In genomic region chr1:37305108-37305507, GRCh38 we compare ENCODE assay signal across 24 cellular contexts.
DNase-seq lines count a peak whose midpoint lies in the region; ATAC-seq, FAIRE-seq and TF ChIP-seq lines count a peak whose summit lies in the region.
"Had no signal": no experiment of that assay in that cellular context is flagged by ENCODE, and none has a peak within 500 bp of the region (broad histone marks: within the 10 kb centered on the region; RNA-seq: fewer than 3 reads in every experiment).

No MANE protein-coding gene starts in this region.

- in situ Hi-C loops in HepG2 (cut with HindIII; ENCODE audit: extremely low pct_ligation_motif_present, low pct_unique_long_range_greater_than_20kb): no loop called here

- DNase-seq in HepG2 (ENCODE audit: low spot score): no peak
- DNase-seq in right lobe of liver: no peak
- peak; percentile 37 for DNase-seq in small intestine
- DNase-seq: 8988T; ACHN; AML-193; BE2C; CD4-positive, alpha-beta T cell; CD8-positive, alpha-beta memory T cell; DMS 273 treated with DMSO at 0.1 percent for 48 hours; EL; GDM1; HFFc6 had no signal

- POLR2A ChIA-PET in HepG2 (lab: Yijun Ruan, JAX): no interaction called here

- no peaks in the 10 kb centered on the region for H4K20me1 ChIP-seq in HepG2 (ENCODE audit: insufficient read depth, low read length)

- no peak overlapping the region for H3K9ac ChIP-seq in liver (ENCODE audit: low read depth in 1 of 2, low read length in 2 of 2)
- H3K9ac ChIP-seq in HepG2 (ENCODE audit: insufficient read depth, low read depth, low read length): no peak overlapping the region
- H3K9ac ChIP-seq: BLaER1 treated with 17β-estradiol and CSF1 and Interleukin-3, amounts not matched to agents 10 nM and 100 nM had no signal

- TF ChIP-seq CTCF in liver (IDR thresholded peaks at IDR 0.05; ENCODE audit: low read depth, low read length, missing input control) (no peak), HepG2 (CRISPR knock-in tag; IDR thresholded peaks at IDR 0.05) (no peak), right lobe of liver (IDR thresholded peaks at IDR 0.05) (no peak)

- no peaks in the 10 kb centered on the region for H3K9me3 ChIP-seq in liver (ENCODE audit: control insufficient read depth in 4 of 4, low read length in 3 of 4)
- H3K9me3 ChIP-seq in HepG2 (ENCODE audit: low read length): no peaks in the 10 kb centered on the region
- H3K9me3 ChIP-seq in right lobe of liver: no peaks in the 10 kb centered on the region
- no peaks in the 10 kb centered on the region for H3K9me3 ChIP-seq in small intestine (ENCODE audit: control insufficient read depth, low read depth)
- H3K9me3 ChIP-seq: A549; BE2C; BLaER1 treated with 17β-estradiol and CSF1 and Interleukin-3, amounts not matched to agents 10 nM and 100 nM; HAP-1 had no signal

- no peaks in the 10 kb centered on the region for H3K36me3 ChIP-seq in liver (ENCODE audit: control insufficient read depth in 4 of 4, insufficient read depth in 3 of 4, low read depth in 1 of 4, low read length in 3 of 4)
- H3K36me3 ChIP-seq in HepG2 (replicated peaks in 1 of 2; ENCODE audit: control insufficient read depth in 1 of 2, insufficient read depth in 2 of 2, low read length in 2 of 2): no peaks in the 10 kb centered on the region
- H3K36me3 ChIP-seq in right lobe of liver: no peaks in the 10 kb centered on the region
- H3K36me3 ChIP-seq in small intestine (ENCODE audit: control insufficient read depth in 2 of 2, insufficient read depth in 2 of 2, low read length in 2 of 2): no peaks in the 10 kb centered on the region
- H3K36me3 ChIP-seq: BE2C; BLaER1 treated with 17β-estradiol and CSF1 and Interleukin-3, amounts not matched to agents 10 nM and 100 nM; HAP-1 had no signal

- no peak overlapping the region for H2AFZ ChIP-seq in HepG2 (ENCODE audit: low read length)

- no peak for FAIRE-seq in HepG2 (lab: Jason Lieb, UNC)
- no peak for FAIRE-seq in small intestine (lab: Jason Lieb, UNC)
- FAIRE-seq: A549, D721Med, GM12878, GM19239, H54 had no signal

- TF ChIP-seq RAD21 in liver (IDR thresholded peaks at IDR 0.05) (no peak), HepG2 (CRISPR knock-in tag; IDR thresholded peaks at IDR 0.05) (no peak)

- H3K79me2 ChIP-seq in HepG2 (ENCODE audit: insufficient read depth, low read length): no peaks in the 10 kb centered on the region

- no peak overlapping the region for H3K4me3 ChIP-seq in liver (ENCODE audit: low read depth in 1 of 3, low read length in 3 of 3)
- H3K4me3 ChIP-seq in HepG2 (replicated peaks in 1 of 3; ENCODE audit: insufficient read depth in 1 of 3, low read depth in 2 of 3, low read length in 3 of 3): no peak overlapping the region
- no peak overlapping the region for H3K4me3 ChIP-seq in right lobe of liver
- H3K4me3 ChIP-seq in small intestine (ENCODE audit: low read depth in 1 of 2, low read length in 2 of 2): no peak overlapping the region
- H3K4me3 ChIP-seq: A549; BLaER1 treated with 17β-estradiol and CSF1 and Interleukin-3, amounts not matched to agents 10 nM and 100 nM; GM12878; GM23338; HAP-1 had no signal

- intact Hi-C loops in HepG2 (cut with micrococcal nuclease; ENCODE audit: unreplicated experiment) (no loop called here), right lobe of liver (cut with DNase I) (no loop called here)

- 70% methylated on average over 1 of the region's 1 CpG for WGBS in liver
- WGBS in HepG2 (ENCODE audit: low lambda C conversion rate): 0% methylated on average over 1 of the region's 1 CpG
- WGBS in right lobe of liver (ENCODE audit: insufficient coverage, low coverage, low lambda C conversion rate, missing lambda C conversion rate): no CpG with 5 or more reads among the region's 1 CpG
- 23 to 58% (median 55%) methylated on average over 1 of the region's 1 CpG for WGBS in small intestine, 3 donors

- ATAC-seq in HepG2: no peak
- ATAC-seq in right lobe of liver: peak in 3 of 4 donors; percentile 33 to 67 (median 37)
- no peak for ATAC-seq in HG03045 (IDR thresholded peaks at IDR 0.05; ENCODE audit: unreplicated experiment)
- no peak for ATAC-seq in GM21447 (IDR thresholded peaks at IDR 0.05; ENCODE audit: unreplicated experiment)
- ATAC-seq: A549, GM12878 had no signal

- no peak for TF ChIP-seq POLR2A in HepG2 (IDR thresholded peaks at IDR 0.05; ENCODE audit: insufficient read depth in 1 of 2, low read depth in 2 of 2, low read length in 2 of 2)
- TF ChIP-seq POLR2A in right lobe of liver (IDR thresholded peaks at IDR 0.05): no peak

- H3K27ac ChIP-seq in liver (ENCODE audit: low read depth in 1 of 2, low read length in 2 of 2) (no peak overlapping the region), HepG2 (ENCODE audit: extremely low read length, insufficient read depth, low read length) (no peak overlapping the region), right lobe of liver (no peak overlapping the region), small intestine (ENCODE audit: low read depth in 1 of 2, low read length in 1 of 2) (no peak overlapping the region)
- H3K27ac ChIP-seq: A549; BLaER1 treated with 17β-estradiol and CSF1 and Interleukin-3, amounts not matched to agents 10 nM and 100 nM had no signal

- no peaks in the 10 kb centered on the region for H3K27me3 ChIP-seq in liver (ENCODE audit: control insufficient read depth in 4 of 4, insufficient read depth in 4 of 4, low read length in 3 of 4)
- H3K27me3 ChIP-seq in HepG2 (ENCODE audit: control insufficient read depth in 1 of 2, insufficient read depth in 2 of 2, low read length in 2 of 2): peaks cover 0 to 23% of the 10 kb centered on the region in 2 experiments; a peak in 3 of 5 replicates
- H3K27me3 ChIP-seq in right lobe of liver: no peaks in the 10 kb centered on the region
- peaks cover 0 to 3% of the 10 kb centered on the region in 2 donors for H3K27me3 ChIP-seq in small intestine (ENCODE audit: control insufficient read depth in 2 of 2, insufficient read depth in 2 of 2, low read length in 2 of 2)
- H3K27me3 ChIP-seq: BE2C; BLaER1 treated with 17β-estradiol and CSF1 and Interleukin-3, amounts not matched to agents 10 nM and 100 nM had no signal

- CTCF ChIA-PET in HepG2 (lab: Yijun Ruan, JAX; ENCODE audit: low intra/inter-chr PET ratio, low total read pairs): no interaction called here

- no peak overlapping the region for H3K4me2 ChIP-seq in HepG2 (ENCODE audit: low read depth, low read length)
- H3K4me2 ChIP-seq: A549; BLaER1 treated with 17β-estradiol and CSF1 and Interleukin-3, amounts not matched to agents 10 nM and 100 nM; GM23338 had no signal

- TF ChIP-seq EP300 in HepG2 (IDR thresholded peaks at IDR 0.05; ENCODE audit: low read depth in 2 of 2, low read length in 2 of 2): no peak
- TF ChIP-seq EP300 in HepG2 (CRISPR knock-in tag; IDR thresholded peaks at IDR 0.05; ENCODE audit: borderline replicate concordance): no peak

- H3K4me1 ChIP-seq in liver (ENCODE audit: control insufficient read depth in 4 of 4, insufficient read depth in 4 of 4, low read length in 3 of 4) (no peaks in the 10 kb centered on the region), HepG2 (ENCODE audit: insufficient read depth, low read length) (no peaks in the 10 kb centered on the region), right lobe of liver (no peaks in the 10 kb centered on the region), small intestine (ENCODE audit: control insufficient read depth in 2 of 2, insufficient read depth in 1 of 2, low read depth in 1 of 2, low read length in 1 of 2) (no peaks in the 10 kb centered on the region)
- H3K4me1 ChIP-seq: A549; BE2C; BLaER1 treated with 17β-estradiol and CSF1 and Interleukin-3, amounts not matched to agents 10 nM and 100 nM; HAP-1 had no signal

- no TSS peak for BruUV-seq in HepG2 (replicated peaks; lab: Mats Ljungman, UMichigan)

TF ChIP-seq in liver, 16 proteins besides CTCF, POLR2A, EP300 and RAD21:
- TF ChIP-seq NR2F2 (IDR thresholded peaks at IDR 0.05): no peak
- peak; percentile 41 to 65 for TF ChIP-seq HNF4A (conservative IDR thresholded peaks at IDR 0.05)
- TF ChIP-seq RXRA (IDR thresholded peaks at IDR 0.05): peak in 1 of 2 donors; percentile 36

TF ChIP-seq in HepG2, 621 proteins besides CTCF, POLR2A, EP300 and RAD21 (continues in another document):
- no peak for TF ChIP-seq HNRNPL (IDR thresholded peaks at IDR 0.05; ENCODE audit: low read depth, low read length)
- no peak for TF ChIP-seq ZSCAN31 (CRISPR knock-in tag; IDR thresholded peaks at IDR 0.05; ENCODE audit: low read depth)
- no peak for TF ChIP-seq ZNF781 (CRISPR knock-in tag; IDR thresholded peaks at IDR 0.05; ENCODE audit: borderline replicate concordance, not compliant biosample characterization)
- no peak for TF ChIP-seq MTA3 (CRISPR knock-in tag; IDR thresholded peaks at IDR 0.05)
- no peak for TF ChIP-seq HNF4A (CRISPR knock-in tag; IDR thresholded peaks at IDR 0.05)
- no peak for TF ChIP-seq RFXANK (CRISPR knock-in tag; IDR thresholded peaks at IDR 0.05)
- TF ChIP-seq SKIL (CRISPR knock-in tag; IDR thresholded peaks at IDR 0.05; ENCODE audit: borderline replicate concordance): no peak

Comparison
In these comparisons a context has a peak if more than half of its experiments do, and no peak if none do; other contexts are left out.
1. ATAC-seq: peak in right lobe of liver (3 of 4); none in HepG2 (single experiment), HG03045 (single experiment) and GM21447 (single experiment).